Comparison of ENCODE assay signal across 23 cellular contexts in genomic region chr1:188218289-188218688, GRCh38.
DNase-seq lines count a peak whose midpoint lies in the region; ATAC-seq, FAIRE-seq and TF ChIP-seq lines count a peak whose summit lies in the region.
"Had no signal": no experiment of that assay in that cellular context is flagged by ENCODE, and none has a peak within 500 bp of the region (broad histone marks: within the 10 kb centered on the region; RNA-seq: fewer than 3 reads in every experiment).

No MANE protein-coding gene starts in this region.

- no peak overlapping the region for H3K4ac ChIP-seq in H1 (replicated peaks; ENCODE audit: insufficient read length, low read depth, low read length)

- TF ChIP-seq RAD21 in HepG2 (CRISPR knock-in tag; IDR thresholded peaks at IDR 0.05) (no peak), H1 (IDR thresholded peaks at IDR 0.05 in 1 of 2, conservative IDR thresholded peaks at IDR 0.05 in 1 of 2; ENCODE audit: low read depth in 2 of 2, low read length in 2 of 2) (no peak)

- TF ChIP-seq CTCF in HepG2 (CRISPR knock-in tag; IDR thresholded peaks at IDR 0.05) (no peak), right lobe of liver (IDR thresholded peaks at IDR 0.05) (no peak), H1 (IDR thresholded peaks at IDR 0.05; ENCODE audit: control extremely low read depth in 1 of 3, insufficient read depth in 1 of 3, low read depth in 1 of 3, low read length in 3 of 3) (no peak), kidney (IDR thresholded peaks at IDR 0.05; ENCODE audit: borderline replicate concordance, extremely low read depth, insufficient read depth) (no peak)

- H3K4me2 ChIP-seq in HepG2 (ENCODE audit: low read depth, low read length): no peak overlapping the region
- no peak overlapping the region for H3K4me2 ChIP-seq in H1 (ENCODE audit: insufficient read depth in 1 of 2, low read depth in 2 of 2, low read length in 2 of 2)
- H3K4me2 ChIP-seq: BLaER1 treated with 17β-estradiol and CSF1 and Interleukin-3, amounts not matched to agents 10 nM and 100 nM had no signal

- CTCF ChIA-PET in HepG2 (lab: Yijun Ruan, JAX; ENCODE audit: low intra/inter-chr PET ratio, low total read pairs): no interaction called here
- CTCF ChIA-PET in H1 (lab: Charles Lee; ENCODE audit: partially characterized antibody): interaction anchor here (0.6 kb wide), 1 partner anchor 181 kb away, joined by 3 read pairs; no protein-coding TSS in a partner anchor

- H2AK5ac ChIP-seq in H1 (ENCODE audit: low read depth, low read length): no peak overlapping the region

- H4K91ac ChIP-seq in H1 (replicated peaks; ENCODE audit: insufficient read length, low read length): no peak overlapping the region

- H3K36me3 ChIP-seq in HepG2 (replicated peaks in 1 of 2; ENCODE audit: control insufficient read depth in 1 of 2, insufficient read depth in 2 of 2, low read length in 2 of 2) (no peaks in the 10 kb centered on the region), right lobe of liver (no peaks in the 10 kb centered on the region), H1 (ENCODE audit: control insufficient read depth in 2 of 4, insufficient read depth in 4 of 4, low read length in 3 of 4) (no peaks in the 10 kb centered on the region), small intestine (ENCODE audit: control insufficient read depth in 2 of 2, insufficient read depth in 2 of 2, low read length in 2 of 2) (no peaks in the 10 kb centered on the region), kidney (ENCODE audit: control insufficient read depth in 1 of 2, insufficient read depth in 2 of 2, low read length in 2 of 2) (no peaks in the 10 kb centered on the region)
- H3K36me3 ChIP-seq: BE2C; BLaER1 treated with 17β-estradiol and CSF1 and Interleukin-3, amounts not matched to agents 10 nM and 100 nM had no signal

- no peak overlapping the region for H4K5ac ChIP-seq in H1 (ENCODE audit: insufficient read length, low read depth, low read length)

- no peak overlapping the region for H2BK15ac ChIP-seq in H1 (ENCODE audit: low read length)

- no peak overlapping the region for H3K14ac ChIP-seq in H1 (ENCODE audit: insufficient read length)

- H3K9ac ChIP-seq in HepG2 (ENCODE audit: insufficient read depth, low read depth, low read length) (no peak overlapping the region), H1 (replicated peaks in 1 of 4; ENCODE audit: extremely low read depth in 1 of 4, low read depth in 3 of 4, low read length in 3 of 4) (no peak overlapping the region), kidney (ENCODE audit: low read length in 2 of 2) (no peak overlapping the region)
- H3K9ac ChIP-seq: BLaER1 treated with 17β-estradiol and CSF1 and Interleukin-3, amounts not matched to agents 10 nM and 100 nM had no signal

- no TSS peak for BruUV-seq in HepG2 (replicated peaks; lab: Mats Ljungman, UMichigan)

- H3K18ac ChIP-seq in H1 (ENCODE audit: extremely low read depth, low read length): no peak overlapping the region

- no peak overlapping the region for H3K23ac ChIP-seq in H1 (ENCODE audit: insufficient read length)

- no peaks in the 10 kb centered on the region for H3K27me3 ChIP-seq in HepG2 (ENCODE audit: control insufficient read depth in 1 of 2, insufficient read depth in 2 of 2, low read length in 2 of 2)
- H3K27me3 ChIP-seq in right lobe of liver: no peaks in the 10 kb centered on the region
- no peaks in the 10 kb centered on the region for H3K27me3 ChIP-seq in H1 (replicated peaks in 1 of 4; ENCODE audit: control insufficient read depth in 3 of 4, extremely low read depth in 1 of 4, insufficient read depth in 3 of 4, low read length in 3 of 4)
- no peaks in the 10 kb centered on the region for H3K27me3 ChIP-seq in small intestine (ENCODE audit: control insufficient read depth in 2 of 2, insufficient read depth in 2 of 2, low read length in 2 of 2)
- H3K27me3 ChIP-seq: BE2C; BLaER1 treated with 17β-estradiol and CSF1 and Interleukin-3, amounts not matched to agents 10 nM and 100 nM had no signal

- no peak overlapping the region for H2BK20ac ChIP-seq in H1 (ENCODE audit: low read length)

- in situ Hi-C loops in HepG2 (cut with HindIII; ENCODE audit: extremely low pct_ligation_motif_present, low pct_unique_long_range_greater_than_20kb): no loop called here

- no peak for TF ChIP-seq EP300 in HepG2 (IDR thresholded peaks at IDR 0.05; ENCODE audit: low read depth in 2 of 2, low read length in 2 of 2)
- TF ChIP-seq EP300 in HepG2 (CRISPR knock-in tag; IDR thresholded peaks at IDR 0.05; ENCODE audit: borderline replicate concordance): no peak
- no peak for TF ChIP-seq EP300 in H1 (IDR thresholded peaks at IDR 0.05; ENCODE audit: borderline replicate concordance in 1 of 2, low read depth in 2 of 2, low read length in 2 of 2)

- H2BK5ac ChIP-seq in H1 (ENCODE audit: low read depth, low read length): no peak overlapping the region

- H3K79me2 ChIP-seq in HepG2 (ENCODE audit: insufficient read depth, low read length): no peaks in the 10 kb centered on the region
- H3K79me2 ChIP-seq in H1 (ENCODE audit: control insufficient read depth in 1 of 2, insufficient read depth in 2 of 2, low read length in 2 of 2): no peaks in the 10 kb centered on the region

- H3K4me3 ChIP-seq in HepG2 (replicated peaks in 1 of 3; ENCODE audit: insufficient read depth in 1 of 3, low read depth in 2 of 3, low read length in 3 of 3) (no peak overlapping the region), right lobe of liver (no peak overlapping the region), H1 (ENCODE audit: extremely low read depth in 1 of 4, insufficient read depth in 2 of 4, low read depth in 3 of 4, low read length in 4 of 4) (no peak overlapping the region), small intestine (ENCODE audit: low read depth in 1 of 2, low read length in 2 of 2) (no peak overlapping the region), kidney (ENCODE audit: low read length in 2 of 2) (no peak overlapping the region)
- H3K4me3 ChIP-seq: BLaER1 treated with 17β-estradiol and CSF1 and Interleukin-3, amounts not matched to agents 10 nM and 100 nM had no signal

- no peak overlapping the region for H4K8ac ChIP-seq in H1 (ENCODE audit: extremely low read depth, insufficient read depth, low read length)

- WGBS in HepG2 (ENCODE audit: low lambda C conversion rate): 9% methylated on average over 1 of the region's 1 CpG
- WGBS in right lobe of liver (ENCODE audit: insufficient coverage, low coverage, low lambda C conversion rate, missing lambda C conversion rate): 68% methylated on average over 1 of the region's 1 CpG
- 89% methylated on average over 1 of the region's 1 CpG; no CpG with 5 or more reads in 1 of the 2 experiments for WGBS in H1 (ENCODE audit: extremely low coverage in 1 of 2, insufficient coverage in 1 of 2, insufficient read length in 1 of 2, insufficient replicate concordance in 2 of 2, low coverage in 1 of 2, low lambda C conversion rate in 2 of 2, missing lambda C conversion rate in 1 of 2), 2 experiments
- WGBS in small intestine, 3 donors: 89 to 96% (median 92%) methylated on average over 1 of the region's 1 CpG

- no peak overlapping the region for H2BK120ac ChIP-seq in H1 (replicated peaks; ENCODE audit: low read depth, low read length)

- H3K9me3 ChIP-seq in HepG2 (ENCODE audit: low read length) (no peaks in the 10 kb centered on the region), right lobe of liver (no peaks in the 10 kb centered on the region), H1 (ENCODE audit: insufficient read depth in 2 of 2, low read depth in 1 of 2, low read length in 1 of 2) (no peaks in the 10 kb centered on the region), small intestine (ENCODE audit: control insufficient read depth, low read depth) (no peaks in the 10 kb centered on the region), kidney (ENCODE audit: control insufficient read depth in 1 of 2, low read length in 2 of 2) (no peaks in the 10 kb centered on the region)
- H3K9me3 ChIP-seq: BE2C; BLaER1 treated with 17β-estradiol and CSF1 and Interleukin-3, amounts not matched to agents 10 nM and 100 nM had no signal

- H4K20me1 ChIP-seq in HepG2 (ENCODE audit: insufficient read depth, low read length): no peaks in the 10 kb centered on the region
- H4K20me1 ChIP-seq in H1 (replicated peaks in 1 of 2; ENCODE audit: control insufficient read depth in 1 of 2, insufficient read depth in 2 of 2, low read length in 2 of 2): no peaks in the 10 kb centered on the region
- H4K20me1 ChIP-seq: BLaER1 treated with 17β-estradiol and CSF1 and Interleukin-3, amounts not matched to agents 10 nM and 100 nM had no signal

- H3K27ac ChIP-seq in HepG2 (ENCODE audit: extremely low read length, insufficient read depth, low read length): no peak overlapping the region
- H3K27ac ChIP-seq in right lobe of liver: no peak overlapping the region
- no peak overlapping the region for H3K27ac ChIP-seq in H1 (ENCODE audit: low read depth, low read length)
- no peak overlapping the region for H3K27ac ChIP-seq in small intestine (ENCODE audit: low read depth in 1 of 2, low read length in 1 of 2)
- H3K27ac ChIP-seq in kidney (ENCODE audit: low read depth in 2 of 2, low read length in 2 of 2): no peak overlapping the region
- H3K27ac ChIP-seq: 22Rv1; BLaER1 treated with 17β-estradiol and CSF1 and Interleukin-3, amounts not matched to agents 10 nM and 100 nM had no signal

- no peak overlapping the region for H2AFZ ChIP-seq in HepG2 (ENCODE audit: low read length)
- no peak overlapping the region for H2AFZ ChIP-seq in H1 (ENCODE audit: low read length)

- no peaks in the 10 kb centered on the region for H3K79me1 ChIP-seq in H1 (ENCODE audit: low read depth, low read length)

- H3K4me1 ChIP-seq in HepG2 (ENCODE audit: insufficient read depth, low read length) (no peaks in the 10 kb centered on the region), right lobe of liver (no peaks in the 10 kb centered on the region), H1 (replicated peaks in 1 of 4; ENCODE audit: control insufficient read depth in 3 of 4, insufficient read depth in 4 of 4, low read length in 3 of 4) (no peaks in the 10 kb centered on the region), small intestine (ENCODE audit: control insufficient read depth in 2 of 2, insufficient read depth in 1 of 2, low read depth in 1 of 2, low read length in 1 of 2) (no peaks in the 10 kb centered on the region), kidney (ENCODE audit: control insufficient read depth in 1 of 2, insufficient read depth in 1 of 2, low read depth in 1 of 2, low read length in 2 of 2) (no peaks in the 10 kb centered on the region)
- H3K4me1 ChIP-seq: BE2C; BLaER1 treated with 17β-estradiol and CSF1 and Interleukin-3, amounts not matched to agents 10 nM and 100 nM had no signal

- TF ChIP-seq POLR2A in HepG2 (IDR thresholded peaks at IDR 0.05; ENCODE audit: insufficient read depth in 1 of 2, low read depth in 2 of 2, low read length in 2 of 2): no peak
- no peak for TF ChIP-seq POLR2A in right lobe of liver (IDR thresholded peaks at IDR 0.05)
- TF ChIP-seq POLR2A in H1 (IDR thresholded peaks at IDR 0.05; ENCODE audit: control extremely low read depth in 1 of 2, low read depth in 2 of 2, low read length in 2 of 2): no peak

- ATAC-seq in HepG2 (no peak), right lobe of liver (no peak)
- ATAC-seq: HCT116 had no signal

- H3K56ac ChIP-seq in H1 (replicated peaks; ENCODE audit: insufficient read length, low read depth, low read length): no peak overlapping the region

- POLR2A ChIA-PET in HepG2 (lab: Yijun Ruan, JAX): no interaction called here
- POLR2A ChIA-PET in H1 (lab: Charles Lee; ENCODE audit: partially characterized antibody): no interaction called here

- no peak overlapping the region for H2BK12ac ChIP-seq in H1 (ENCODE audit: low read depth, low read length)

- FAIRE-seq in HepG2 (lab: Jason Lieb, UNC) (no peak), TTC549 (lab: Jason Lieb, UNC) (peak; percentile 15), H1 (lab: Jason Lieb, UNC) (no peak), small intestine (lab: Jason Lieb, UNC) (no peak), kidney (lab: Jason Lieb, UNC) (no peak)
- FAIRE-seq: A204.1, GM12891, GM18507 had no signal

- DNase-seq in HepG2 (ENCODE audit: low spot score) (no peak), right lobe of liver (no peak), H1 (ENCODE audit: low read depth in 1 of 2, low spot score in 2 of 2) (no peak), occipital lobe (lab: John Stamatoyannopoulos, UW) (no peak), small intestine (no peak), kidney (no peak)
- DNase-seq: ACHN; AML-193; BE2C; CD4-positive, alpha-beta T cell; CD8-positive, alpha-beta memory T cell; DMS53; DMS79 treated with DMSO at 0.1 percent for 48 hours; GF-D8; GOT3; H7 had no signal

- intact Hi-C loops in HepG2 (cut with micrococcal nuclease; ENCODE audit: unreplicated experiment) (no loop called here), right lobe of liver (cut with DNase I) (no loop called here), kidney (cut with DNase I) (no loop called here)

- no peaks in the 10 kb centered on the region for H3K23me2 ChIP-seq in H1 (ENCODE audit: low read depth, low read length)

Comparison
In these comparisons a context has a peak if more than half of its experiments do, and no peak if none do; other contexts are left out.
1. Of the 41 proteins assayed by ChIP-seq in both HepG2 and H1: peak only in HepG2: none; only in H1: none; in both: CEBPB; in neither: 40.